ENCODE assay signal across 8 cellular contexts in the genomic region with DNA sequence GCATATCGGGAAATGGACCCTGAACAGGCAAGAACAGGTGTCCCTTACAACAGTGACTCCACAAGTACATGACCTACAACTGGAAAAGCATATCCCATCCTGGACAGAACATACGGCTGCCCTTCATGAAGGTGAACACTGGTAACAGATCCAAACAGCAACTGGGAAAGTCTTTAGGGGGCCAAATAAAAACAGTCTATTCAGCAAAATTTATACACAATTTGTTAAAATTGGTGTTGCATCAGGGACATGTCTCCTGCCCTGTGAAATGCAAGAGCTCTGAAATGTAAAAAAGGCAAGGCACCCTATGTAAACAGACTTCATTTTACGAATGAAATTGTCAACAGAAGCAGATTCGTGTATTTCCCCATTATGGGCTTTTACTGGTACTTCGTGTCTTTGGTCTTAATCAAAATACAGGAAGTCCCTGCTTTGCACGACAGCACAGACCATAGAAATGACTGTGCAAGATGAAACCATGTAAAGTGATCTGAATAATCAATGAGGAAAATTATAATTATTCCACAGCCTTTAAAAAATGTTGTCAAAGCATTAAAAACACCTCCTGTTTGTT.
DNase-seq lines count a peak whose midpoint lies in the region; ATAC-seq, FAIRE-seq and TF ChIP-seq lines count a peak whose summit lies in the region.

No MANE protein-coding gene starts in this region.

- no TSS peak for BruUV-seq in HepG2 (replicated peaks; lab: Mats Ljungman, UMichigan)

- 89% methylated on average over 6 of the region's 6 CpGs for WGBS in HepG2 (ENCODE audit: low lambda C conversion rate)

- POLR2A ChIA-PET in HepG2 (lab: Yijun Ruan, JAX) = no interaction called here

- H3K27ac ChIP-seq in HepG2 (ENCODE audit: extremely low read length, insufficient read depth, low read length) = no peak overlapping the region

- H3K27me3 Mint-ChIP-seq in activated naive CD8-positive, alpha-beta T cell treated with anti-CD3 and anti-CD28 coated beads for 36 hours = peaks cover 7% of the 10 kb centered on the region
- peaks cover 6 to 10% (median 6%) of the 10 kb centered on the region in 3 donors for H3K27me3 Mint-ChIP-seq in immature natural killer cell (ENCODE audit: low read depth in 3 of 3)

- H3K27me3 ChIP-seq in HepG2 (ENCODE audit: control insufficient read depth in 1 of 2, insufficient read depth in 2 of 2, low read length in 2 of 2) = no peaks in the 10 kb centered on the region
- H3K27me3 ChIP-seq in BE2C = 0 out of 2 replicates have a peak, but pooled peaks cover 2% of the 10 kb centered on the region

- H3K36me3 ChIP-seq in HepG2 (replicated peaks in 1 of 2; ENCODE audit: control insufficient read depth in 1 of 2, insufficient read depth in 2 of 2, low read length in 2 of 2) = no peaks in the 10 kb centered on the region
- no peaks in the 10 kb centered on the region for H3K36me3 ChIP-seq in BE2C

- CTCF ChIA-PET in HepG2 (lab: Yijun Ruan, JAX; ENCODE audit: low intra/inter-chr PET ratio, low total read pairs) = no interaction called here

- ATAC-seq in GM18858 (IDR thresholded peaks at IDR 0.05; ENCODE audit: unreplicated experiment) (peak; percentile 96), GM21576 (IDR thresholded peaks at IDR 0.05; ENCODE audit: unreplicated experiment) (peak; percentile 86), HepG2 (no peak), HG03045 (IDR thresholded peaks at IDR 0.05; ENCODE audit: unreplicated experiment) (no peak)

- TF ChIP-seq POLR2A in HepG2 (IDR thresholded peaks at IDR 0.05; ENCODE audit: insufficient read depth in 1 of 2, low read depth in 2 of 2, low read length in 2 of 2) = no peak

- TF ChIP-seq RAD21 in HepG2 (CRISPR knock-in tag; IDR thresholded peaks at IDR 0.05) = no peak

- no peak overlapping the region for H3K9ac ChIP-seq in HepG2 (ENCODE audit: insufficient read depth, low read depth, low read length)

- DNase-seq in KBM-7 = peak; percentile 34
- DNase-seq in HepG2 (ENCODE audit: low spot score) = no peak
- no peak for DNase-seq in activated naive CD8-positive, alpha-beta T cell treated with anti-CD3 and anti-CD28 coated beads for 36 hours
- no peak for DNase-seq in immature natural killer cell
- no peak for DNase-seq in BE2C

- H3K4me3 Mint-ChIP-seq in activated naive CD8-positive, alpha-beta T cell treated with anti-CD3 and anti-CD28 coated beads for 36 hours = no peak overlapping the region
- no peak overlapping the region for H3K4me3 Mint-ChIP-seq in immature natural killer cell

- H3K9me3 Mint-ChIP-seq in activated naive CD8-positive, alpha-beta T cell treated with anti-CD3 and anti-CD28 coated beads for 36 hours = no peaks in the 10 kb centered on the region
- H3K9me3 Mint-ChIP-seq in immature natural killer cell = no peaks in the 10 kb centered on the region

- in situ Hi-C loops in KBM-7 (cut with MboI; ENCODE audit: low pct_unique_long_range_greater_than_20kb, low sequenced_read_pairs) (no loop called here), HepG2 (cut with HindIII; ENCODE audit: extremely low pct_ligation_motif_present, low pct_unique_long_range_greater_than_20kb) (no loop called here)

- no peak overlapping the region for H2AFZ ChIP-seq in HepG2 (ENCODE audit: low read length)

- intact Hi-C loops in HepG2 (cut with micrococcal nuclease; ENCODE audit: unreplicated experiment) = loop anchor here (5.0 kb wide), 1 partner anchor 326 kb away; no protein-coding TSS in a partner anchor

- H3K4me1 Mint-ChIP-seq in activated naive CD8-positive, alpha-beta T cell treated with anti-CD3 and anti-CD28 coated beads for 36 hours = peaks cover 14% of the 10 kb centered on the region
- H3K4me1 Mint-ChIP-seq in immature natural killer cell = no peaks in the 10 kb centered on the region

- H3K4me3 ChIP-seq in HepG2 (replicated peaks in 1 of 3; ENCODE audit: insufficient read depth in 1 of 3, low read depth in 2 of 3, low read length in 3 of 3) (no peak overlapping the region), BE2C (ENCODE audit: low read depth, low read length) (no peak overlapping the region)

- no peak overlapping the region for H3K4me2 ChIP-seq in HepG2 (ENCODE audit: low read depth, low read length)

- H3K9me3 ChIP-seq in HepG2 (ENCODE audit: low read length) (peaks cover 6% of the 10 kb centered on the region; the same call in 1 of the 2 replicates), BE2C (no peaks in the 10 kb centered on the region; the same call in 1 of the 2 replicates)

- no peak for FAIRE-seq in HepG2 (lab: Jason Lieb, UNC)

- TF ChIP-seq CTCF in HepG2 (CRISPR knock-in tag; IDR thresholded peaks at IDR 0.05) (no peak), BE2C (IDR thresholded peaks at IDR 0.05; ENCODE audit: low read depth, low read length) (no peak)

- no peaks in the 10 kb centered on the region for H3K36me3 Mint-ChIP-seq in activated naive CD8-positive, alpha-beta T cell treated with anti-CD3 and anti-CD28 coated beads for 36 hours
- H3K36me3 Mint-ChIP-seq in immature natural killer cell = peaks cover 0 to 4% (median 0%) of the 10 kb centered on the region in 3 donors

- no peaks in the 10 kb centered on the region for H4K20me1 ChIP-seq in HepG2 (ENCODE audit: insufficient read depth, low read length)

- H3K79me2 ChIP-seq in HepG2 (ENCODE audit: insufficient read depth, low read length) = no peaks in the 10 kb centered on the region

- H3K27ac Mint-ChIP-seq in activated naive CD8-positive, alpha-beta T cell treated with anti-CD3 and anti-CD28 coated beads for 36 hours = no peak overlapping the region
- no peak overlapping the region for H3K27ac Mint-ChIP-seq in immature natural killer cell

- H3K4me1 ChIP-seq in HepG2 (ENCODE audit: insufficient read depth, low read length) (peaks cover 52% of the 10 kb centered on the region), BE2C (no peaks in the 10 kb centered on the region)

- TF ChIP-seq EP300 in HepG2 (IDR thresholded peaks at IDR 0.05; ENCODE audit: low read depth in 2 of 2, low read length in 2 of 2) = no peak
- no peak for TF ChIP-seq EP300 in HepG2 (CRISPR knock-in tag; IDR thresholded peaks at IDR 0.05; ENCODE audit: borderline replicate concordance)

TF ChIP-seq in HepG2, 621 proteins besides CTCF, POLR2A, EP300 and RAD21:
- TF ChIP-seq, protein P1, sequence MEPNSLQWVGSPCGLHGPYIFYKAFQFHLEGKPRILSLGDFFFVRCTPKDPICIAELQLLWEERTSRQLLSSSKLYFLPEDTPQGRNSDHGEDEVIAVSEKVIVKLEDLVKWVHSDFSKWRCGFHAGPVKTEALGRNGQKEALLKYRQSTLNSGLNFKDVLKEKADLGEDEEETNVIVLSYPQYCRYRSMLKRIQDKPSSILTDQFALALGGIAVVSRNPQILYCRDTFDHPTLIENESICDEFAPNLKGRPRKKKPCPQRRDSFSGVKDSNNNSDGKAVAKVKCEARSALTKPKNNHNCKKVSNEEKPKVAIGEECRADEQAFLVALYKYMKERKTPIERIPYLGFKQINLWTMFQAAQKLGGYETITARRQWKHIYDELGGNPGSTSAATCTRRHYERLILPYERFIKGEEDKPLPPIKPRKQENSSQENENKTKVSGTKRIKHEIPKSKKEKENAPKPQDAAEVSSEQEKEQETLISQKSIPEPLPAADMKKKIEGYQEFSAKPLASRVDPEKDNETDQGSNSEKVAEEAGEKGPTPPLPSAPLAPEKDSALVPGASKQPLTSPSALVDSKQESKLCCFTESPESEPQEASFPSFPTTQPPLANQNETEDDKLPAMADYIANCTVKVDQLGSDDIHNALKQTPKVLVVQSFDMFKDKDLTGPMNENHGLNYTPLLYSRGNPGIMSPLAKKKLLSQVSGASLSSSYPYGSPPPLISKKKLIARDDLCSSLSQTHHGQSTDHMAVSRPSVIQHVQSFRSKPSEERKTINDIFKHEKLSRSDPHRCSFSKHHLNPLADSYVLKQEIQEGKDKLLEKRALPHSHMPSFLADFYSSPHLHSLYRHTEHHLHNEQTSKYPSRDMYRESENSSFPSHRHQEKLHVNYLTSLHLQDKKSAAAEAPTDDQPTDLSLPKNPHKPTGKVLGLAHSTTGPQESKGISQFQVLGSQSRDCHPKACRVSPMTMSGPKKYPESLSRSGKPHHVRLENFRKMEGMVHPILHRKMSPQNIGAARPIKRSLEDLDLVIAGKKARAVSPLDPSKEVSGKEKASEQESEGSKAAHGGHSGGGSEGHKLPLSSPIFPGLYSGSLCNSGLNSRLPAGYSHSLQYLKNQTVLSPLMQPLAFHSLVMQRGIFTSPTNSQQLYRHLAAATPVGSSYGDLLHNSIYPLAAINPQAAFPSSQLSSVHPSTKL (CRISPR knock-in tag; IDR thresholded peaks at IDR 0.05) = no peak
- no peak for TF ChIP-seq ZFP1 (CRISPR knock-in tag; IDR thresholded peaks at IDR 0.05)
- no peak for TF ChIP-seq KLF6 (CRISPR knock-in tag; IDR thresholded peaks at IDR 0.05)
- TF ChIP-seq MAFF (IDR thresholded peaks at IDR 0.05; ENCODE audit: low read depth, low read length) = peak; percentile 97
- peak; percentile 95 to 97 for TF ChIP-seq MAFK (conservative IDR thresholded peaks at IDR 0.05 in 1 of 2, IDR thresholded peaks at IDR 0.05 in 1 of 2; ENCODE audit: low read length in 2 of 2)
TF ChIP-seq in HepG2: peak in this region for 2.

Comparison
In these comparisons a context has a peak if more than half of its experiments do, and no peak if none do; other contexts are left out.
1. ATAC-seq: peak in GM18858 (single experiment) and GM21576 (single experiment); none in HepG2 (single experiment) and HG03045 (single experiment).